7 cellular contexts compared by ENCODE assay signal in genomic region chr4:26320453-26321325, GRCh38. TPM values are rescaled to one million over a fixed set of nuclear protein-coding genes. Genes with fewer than 3 reads are reported as not detected.
A peak's percentile ranks its signal among the peaks of the same experiment; 100 is the strongest.
DNase-seq lines count a peak whose midpoint lies in the region; ATAC-seq and TF ChIP-seq lines count a peak whose summit lies in the region.

Gene RBPJ, plus strand, starts transcription at chr4:26321014. Its CDS starts 15 bp downstream, at chr4:26321029.

- peaks cover 16% of the 10 kb centered on the region for H3K36me3 Mint-ChIP-seq in activated B cell treated with CpG ODN at 0.5 μM for 24 hours (ENCODE audit: low read depth)

- no peaks in the 10 kb centered on the region for H3K27me3 ChIP-seq in smooth muscle cell (ENCODE audit: low read depth)

- intact Hi-C loops in activated B cell treated with CpG ODN at 0.5 μM for 24 hours (cut with micrococcal nuclease) = loop anchor here (1.0 to 10.0 kb wide), 7 partner anchors 232 to 1086 kb away; partner anchors contain the start of genes PI4K2B, SEL1L3 and TBC1D19

- peaks cover 39% of the 10 kb centered on the region for H3K4me1 Mint-ChIP-seq in activated B cell treated with CpG ODN at 0.5 μM for 24 hours

- H3K9me3 Mint-ChIP-seq in activated B cell treated with CpG ODN at 0.5 μM for 24 hours = peaks cover 3% of the 10 kb centered on the region

- H3K4me3 ChIP-seq in cardiac fibroblast (replicated peaks in 1 of 2; ENCODE audit: low read depth in 2 of 2, low read length in 2 of 2) = peak within 1 kb of the TSS; percentile 71 to 95
- H3K4me3 ChIP-seq in smooth muscle cell = peak within 1 kb of the TSS; percentile 81

- peaks cover 39% of the 10 kb centered on the region for H4K20me1 ChIP-seq in smooth muscle cell (ENCODE audit: low read depth)

- H3K4me2 ChIP-seq in smooth muscle cell = peak within 1 kb of the TSS; percentile 99

- H3K9ac ChIP-seq in smooth muscle cell (ENCODE audit: low read depth) = peak within 1 kb of the TSS; percentile 94

- H2AFZ ChIP-seq in smooth muscle cell (ENCODE audit: low read depth) = peak within 1 kb of the TSS; percentile 94

- POLR2A ChIA-PET in activated B cell treated with CpG ODN at 0.5 μM for 24 hours (lab: Charles Lee) = interaction anchor here (0.5 to 2.5 kb wide), 19 partner anchors 9 to 541 kb away, joined by 3 to 23 read pairs (median 6); partner anchors contain the start of genes SMIM20, STIM2 and TBC1D19

- TF ChIP-seq CTCF in activated B cell treated with CpG ODN at 0.5 μM for 24 hours (IDR thresholded peaks at IDR 0.05) (no peak), cardiac fibroblast (IDR thresholded peaks at IDR 0.05; ENCODE audit: low read depth, low read length) (no peak), smooth muscle cell (IDR thresholded peaks at IDR 0.05; ENCODE audit: borderline replicate concordance, insufficient read depth, poor library complexity, severe bottlenecking) (no peak)

- no peaks in the 10 kb centered on the region for H3K36me3 ChIP-seq in smooth muscle cell (ENCODE audit: low read depth)

- ATAC-seq in GM18861 (IDR thresholded peaks at IDR 0.05; ENCODE audit: unreplicated experiment) = peak; percentile 18
- ATAC-seq in HG03139 (IDR thresholded peaks at IDR 0.05; ENCODE audit: unreplicated experiment) = peak; percentile 25
- ATAC-seq in activated B cell treated with CpG ODN at 0.5 μM for 24 hours (ENCODE audit: low read depth) = peak; percentile 28

- WGBS in smooth muscle cell (ENCODE audit: low lambda C conversion rate) = 1% methylated on average over 69 of the region's 101 CpGs

- peak within 1 kb of the TSS; percentile 99 for H3K4me3 Mint-ChIP-seq in activated B cell treated with CpG ODN at 0.5 μM for 24 hours

- peak within 1 kb of the TSS; percentile 98 for H3K27ac ChIP-seq in smooth muscle cell (ENCODE audit: low read depth)

- H3K27ac Mint-ChIP-seq in activated B cell treated with CpG ODN at 0.5 μM for 24 hours = peak within 1 kb of the TSS; percentile 99

- CTCF ChIA-PET in activated B cell treated with CpG ODN at 0.5 μM for 24 hours (lab: Charles Lee) = interaction anchor here (0.6 to 2.6 kb wide), 5 partner anchors 10 to 479 kb away, joined by 3 to 10 read pairs (median 4); no protein-coding TSS in a partner anchor

- H3K9me3 ChIP-seq in smooth muscle cell (replicated peaks; ENCODE audit: low read depth) = no peaks in the 10 kb centered on the region

- no peaks in the 10 kb centered on the region for H3K27me3 Mint-ChIP-seq in activated B cell treated with CpG ODN at 0.5 μM for 24 hours

- H3F3A ChIP-seq in smooth muscle cell (ENCODE audit: low read depth) = peaks cover 19% of the 10 kb centered on the region

- DNase-seq in NCI-H345 treated with DMSO at 0.1 percent for 48 hours (lab: John Stamatoyannopoulos, UW; ENCODE audit: unreplicated experiment) (peak; percentile 78), activated B cell treated with CpG ODN at 0.5 μM for 24 hours (peak; percentile 80), cardiac fibroblast (ENCODE audit: low read depth in 2 of 2) (peak; percentile 98 to 99), iPS-NIHi7 (ENCODE audit: extremely low spot score) (peak; percentile 85), smooth muscle cell (lab: John Stamatoyannopoulos, UW; ENCODE audit: unreplicated experiment) (peak; percentile 93)

- peaks cover 45% of the 10 kb centered on the region for H3K79me2 ChIP-seq in smooth muscle cell (ENCODE audit: low read depth)

- peaks cover 29% of the 10 kb centered on the region for H3K4me1 ChIP-seq in smooth muscle cell (ENCODE audit: low read depth)

RNA-seq across cellular contexts. Expression of gene RBPJ, which starts in this region (rescaled TPM):
- 50.6 and 51.4 TPM in 2 replicates for total RNA-seq in activated B cell treated with CpG ODN at 0.5 μM for 24 hours
- total RNA-seq in smooth muscle cell = 96.9 and 183 TPM in 2 replicates
- 135 and 137 TPM in 2 replicates for polyA plus RNA-seq in smooth muscle cell

Comparison
In these comparisons a context has a peak if more than half of its experiments do, and no peak if none do; other contexts are left out.
1. Peak in every context shown above with its lines: DNase-seq, ATAC-seq, H3K4me3 ChIP-seq and H3K27ac ChIP-seq.